In genomic region chr6:136594671-136595070, GRCh38 we compare ENCODE assay signal across 11 cellular contexts. TPM values are rescaled to one million over a fixed set of nuclear protein-coding genes. Genes with fewer than 3 reads are reported as not detected.
DNase-seq lines count a peak whose midpoint lies in the region; ATAC-seq, FAIRE-seq and TF ChIP-seq lines count a peak whose summit lies in the region.
"Had no signal": no experiment of that assay in that cellular context is flagged by ENCODE, and none has a peak within 500 bp of the region (broad histone marks: within the 10 kb centered on the region; RNA-seq: fewer than 3 reads in every experiment).

No MANE protein-coding gene starts in this region.

- peak overlapping the region; percentile 7; the same call in 1 of the 2 replicates for H2BK20ac ChIP-seq in H1 (ENCODE audit: low read length)

- H3K36me3 Mint-ChIP-seq in activated naive CD4-positive, alpha-beta T cell treated with anti-CD3 and anti-CD28 coated beads for 36 hours (ENCODE audit: low read depth) = peaks cover 40% of the 10 kb centered on the region
- H3K36me3 Mint-ChIP-seq in T-cell = peaks cover 64% of the 10 kb centered on the region

- TF ChIP-seq CTCF in H1 (IDR thresholded peaks at IDR 0.05; ENCODE audit: control extremely low read depth in 1 of 3, insufficient read depth in 1 of 3, low read depth in 1 of 3, low read length in 3 of 3) (no peak), stomach (IDR thresholded peaks at IDR 0.05) (no peak), GM13977 (IDR thresholded peaks at IDR 0.05; ENCODE audit: extremely low read depth, insufficient read depth, missing control alignments) (no peak)

- H2BK15ac ChIP-seq in H1 (ENCODE audit: low read length) = no peak overlapping the region

- no peaks in the 10 kb centered on the region; the same call in 1 of the 2 replicates for H3K23me2 ChIP-seq in H1 (ENCODE audit: low read depth, low read length)

- H3K79me2 ChIP-seq in H1 (ENCODE audit: control insufficient read depth in 1 of 2, insufficient read depth in 2 of 2, low read length in 2 of 2) = no peaks in the 10 kb centered on the region
- H3K79me2 ChIP-seq: parathyroid adenoma had no signal

- no peak overlapping the region for H3K18ac ChIP-seq in H1 (ENCODE audit: extremely low read depth, low read length)

- no peak overlapping the region for H2BK120ac ChIP-seq in H1 (replicated peaks; ENCODE audit: low read depth, low read length)

- H3K56ac ChIP-seq in H1 (replicated peaks; ENCODE audit: insufficient read length, low read depth, low read length) = no peak overlapping the region

- no peak overlapping the region for H2AFZ ChIP-seq in H1 (ENCODE audit: low read length)

- no peak for FAIRE-seq in H1 (lab: Jason Lieb, UNC)

- H2AK5ac ChIP-seq in H1 (ENCODE audit: low read depth, low read length) = no peak overlapping the region

- TF ChIP-seq EP300 in H1 (IDR thresholded peaks at IDR 0.05; ENCODE audit: borderline replicate concordance in 1 of 2, low read depth in 2 of 2, low read length in 2 of 2) (no peak), stomach (IDR thresholded peaks at IDR 0.05) (no peak)

- no peak overlapping the region for H3K23ac ChIP-seq in H1 (ENCODE audit: insufficient read length)

- H3K27me3 ChIP-seq in H1 (replicated peaks in 1 of 4; ENCODE audit: control insufficient read depth in 3 of 4, extremely low read depth in 1 of 4, insufficient read depth in 3 of 4, low read length in 3 of 4) (no peaks in the 10 kb centered on the region), stomach (no peaks in the 10 kb centered on the region)

- ATAC-seq in T-cell (replicated peaks in 1 of 4) = no peak

- H3K9me3 ChIP-seq in H1 (ENCODE audit: insufficient read depth in 2 of 2, low read depth in 1 of 2, low read length in 1 of 2) (peaks cover 5% of the 10 kb centered on the region in 2 experiments), stomach (no peaks in the 10 kb centered on the region)

- no peak for TF ChIP-seq RAD21 in H1 (IDR thresholded peaks at IDR 0.05 in 1 of 2, conservative IDR thresholded peaks at IDR 0.05 in 1 of 2; ENCODE audit: low read depth in 2 of 2, low read length in 2 of 2)

- H2BK5ac ChIP-seq in H1 (ENCODE audit: low read depth, low read length) = peak overlapping the region; percentile 26; the same call in 1 of the 2 replicates

- in situ Hi-C loops in GM13977 (cut with MboI; ENCODE audit: low pct_unique_long_range_greater_than_20kb, low sequenced_read_pairs, unreplicated experiment) = no loop called here

- no peak for TF ChIP-seq POLR2A in H1 (IDR thresholded peaks at IDR 0.05; ENCODE audit: control extremely low read depth in 1 of 2, low read depth in 2 of 2, low read length in 2 of 2)
- no peak for TF ChIP-seq POLR2A in stomach (IDR thresholded peaks at IDR 0.05)

- no peak overlapping the region for H4K8ac ChIP-seq in H1 (ENCODE audit: extremely low read depth, insufficient read depth, low read length)

- H3K4me2 ChIP-seq in H1 (ENCODE audit: insufficient read depth in 1 of 2, low read depth in 2 of 2, low read length in 2 of 2) = no peak overlapping the region

- WGBS in H1 (ENCODE audit: extremely low coverage in 1 of 2, insufficient coverage in 1 of 2, insufficient read length in 1 of 2, insufficient replicate concordance in 2 of 2, low coverage in 1 of 2, low lambda C conversion rate in 2 of 2, missing lambda C conversion rate in 1 of 2), 2 experiments = 93% methylated on average over 8 of the region's 8 CpGs; no CpG with 5 or more reads in 1 of the 2 experiments
- 93 to 97% (median 95%) methylated on average over 8 of the region's 8 CpGs for WGBS in stomach, 5 donors

- H4K20me1 ChIP-seq in H1 (replicated peaks in 1 of 2; ENCODE audit: control insufficient read depth in 1 of 2, insufficient read depth in 2 of 2, low read length in 2 of 2) = no peaks in the 10 kb centered on the region

- H3K4me1 Mint-ChIP-seq in activated naive CD4-positive, alpha-beta T cell treated with anti-CD3 and anti-CD28 coated beads for 36 hours (ENCODE audit: low read depth) = peaks cover 19% of the 10 kb centered on the region
- H3K4me1 Mint-ChIP-seq in T-cell = peaks cover 16 to 30% (median 27%) of the 10 kb centered on the region in 3 donors

- H3K4me3 ChIP-seq in H1 (ENCODE audit: extremely low read depth in 1 of 4, insufficient read depth in 2 of 4, low read depth in 3 of 4, low read length in 4 of 4) (no peak overlapping the region), stomach (no peak overlapping the region)

- H3K79me1 ChIP-seq in H1 (ENCODE audit: low read depth, low read length) = no peaks in the 10 kb centered on the region

- H4K91ac ChIP-seq in H1 (replicated peaks; ENCODE audit: insufficient read length, low read length) = peak overlapping the region; percentile 18

- no peak overlapping the region for H4K5ac ChIP-seq in H1 (ENCODE audit: insufficient read length, low read depth, low read length)

- no peak for DNase-seq in activated naive CD4-positive, alpha-beta T cell treated with anti-CD3 and anti-CD28 coated beads for 36 hours
- DNase-seq in activated naive CD4-positive, alpha-beta T cell treated with anti-CD3 and anti-CD28 coated beads, Interleukin-2, amount 50 U/mL, for 16 hours = no peak
- DNase-seq in T-cell (no peak), H1 (ENCODE audit: low read depth in 1 of 2, low spot score in 2 of 2) (no peak), stomach (no peak), GM13977 (ENCODE audit: low spot score) (no peak), HEK293T (ENCODE audit: extremely low spot score) (no peak), SHP77 treated with DMSO at 0.1 percent for 48 hours (lab: John Stamatoyannopoulos, UW) (no peak)
- DNase-seq: NCI-H1694 treated with DMSO at 0.1 percent for 48 hours had no signal

- CTCF ChIA-PET in activated naive CD4-positive, alpha-beta T cell treated with anti-CD3 and anti-CD28 coated beads for 36 hours (lab: Charles Lee) = interaction anchor here (1.5 kb wide), 1 partner anchor 198 kb away, joined by 5 read pairs; the partner anchor contains the start of gene MAP3K5
- CTCF ChIA-PET in T-cell (lab: Charles Lee) = interaction anchor here in 1 of 2 donors (1.3 to 1.5 kb wide), 3 partner anchors 13 to 198 kb away, joined by 3 to 8 read pairs (median 3); partner anchors contain the start of gene MAP3K5
- CTCF ChIA-PET in H1 (lab: Charles Lee; ENCODE audit: partially characterized antibody) = interaction anchor here (1.2 to 2.1 kb wide), 3 partner anchors 9 to 198 kb away, joined by 3 to 5 read pairs (median 4); partner anchors contain the start of gene MAP3K5
- CTCF ChIA-PET in HEK293T (lab: Yijun Ruan, JAX) = no interaction called here

- no peak overlapping the region for H3K4ac ChIP-seq in H1 (replicated peaks; ENCODE audit: insufficient read length, low read depth, low read length)

- peak overlapping the region; percentile 83 for H3K27ac Mint-ChIP-seq in activated naive CD4-positive, alpha-beta T cell treated with anti-CD3 and anti-CD28 coated beads for 36 hours
- peak overlapping the region; percentile 0 to 8 for H3K27ac Mint-ChIP-seq in T-cell

- intact Hi-C loops in activated naive CD4-positive, alpha-beta T cell treated with anti-CD3 and anti-CD28 coated beads for 36 hours (cut with micrococcal nuclease) = loop anchor here (1.0 to 5.0 kb wide), 6 partner anchors 14 to 623 kb away; partner anchors contain the start of genes IFNGR1 and PEX7
- intact Hi-C loops in stomach (cut with DNase I; ENCODE audit: low total_unique reads) = no loop called here

- no peaks in the 10 kb centered on the region for H3K27me3 Mint-ChIP-seq in activated naive CD4-positive, alpha-beta T cell treated with anti-CD3 and anti-CD28 coated beads for 36 hours (ENCODE audit: low read depth)
- H3K27me3 Mint-ChIP-seq in T-cell = no peaks in the 10 kb centered on the region
- H3K27me3 Mint-ChIP-seq: IgD-negative memory B cell had no signal

- no peak overlapping the region; the same call in 1 of the 2 replicates for H2BK12ac ChIP-seq in H1 (ENCODE audit: low read depth, low read length)

- no peaks in the 10 kb centered on the region for H3K9me3 Mint-ChIP-seq in activated naive CD4-positive, alpha-beta T cell treated with anti-CD3 and anti-CD28 coated beads for 36 hours
- H3K9me3 Mint-ChIP-seq in T-cell = no peaks in the 10 kb centered on the region

- H3K27ac ChIP-seq in H1 (ENCODE audit: low read depth, low read length) = no peak overlapping the region
- peak overlapping the region in 3 of 5 donors; percentile 43 to 82 (median 73) for H3K27ac ChIP-seq in stomach
- H3K27ac ChIP-seq: parathyroid adenoma had no signal

- H3K36me3 ChIP-seq in H1 (ENCODE audit: control insufficient read depth in 2 of 4, insufficient read depth in 4 of 4, low read length in 3 of 4) = no peaks in the 10 kb centered on the region
- peaks cover 20 to 71% (median 59%) of the 10 kb centered on the region in 4 donors for H3K36me3 ChIP-seq in stomach

- POLR2A ChIA-PET in T-cell (lab: Charles Lee) (no interaction called here), H1 (lab: Charles Lee; ENCODE audit: partially characterized antibody) (no interaction called here), HEK293T (lab: Yijun Ruan, JAX) (no interaction called here)

- H3K4me3 Mint-ChIP-seq in activated naive CD4-positive, alpha-beta T cell treated with anti-CD3 and anti-CD28 coated beads for 36 hours = no peak overlapping the region
- peak overlapping the region in 1 of 3 donors; percentile 1 for H3K4me3 Mint-ChIP-seq in T-cell

- H3K9ac ChIP-seq in H1 (replicated peaks in 1 of 4; ENCODE audit: extremely low read depth in 1 of 4, low read depth in 3 of 4, low read length in 3 of 4) = no peak overlapping the region
- H3K9ac ChIP-seq: parathyroid adenoma had no signal

- no peak overlapping the region for H3K14ac ChIP-seq in H1 (ENCODE audit: insufficient read length)

- H3K4me1 ChIP-seq in H1 (replicated peaks in 1 of 4; ENCODE audit: control insufficient read depth in 3 of 4, insufficient read depth in 4 of 4, low read length in 3 of 4) (peaks cover 3 to 23% (median 13%) of the 10 kb centered on the region in 4 experiments), stomach (peaks cover 0 to 21% (median 10%) of the 10 kb centered on the region in 4 donors)

TF ChIP-seq in HEK293T, 16 proteins besides CTCF, POLR2A, EP300 and RAD21 (continues in another document):
- TF ChIP-seq FOXK2 (IDR thresholded peaks at IDR 0.05) (no peak), FOXM1 (IDR thresholded peaks at IDR 0.05; ENCODE audit: borderline replicate concordance) (no peak), LEF1 (IDR thresholded peaks at IDR 0.05; ENCODE audit: borderline replicate concordance) (no peak)

RNA-seq across cellular contexts. Expression of gene MAP7, which starts 44.4 kb away (rescaled TPM):
- 1 to 10 TPM; 1.1 to 1.3 TPM for total RNA-seq in activated naive CD4-positive, alpha-beta T cell treated with anti-CD3 and anti-CD28 coated beads for 36 hours
- total RNA-seq in T-cell (under 1 TPM; 0.33 to 0.73 (median 0.57) TPM), stomach (10 to 100 TPM in 3 of 5 donors, 1 to 10 TPM in 2; 2.3 to 28.3 (median 14.5) TPM)
- 66.9 and 67.0 TPM in 2 replicates for total RNA-seq in H1 (2021; fragmentation: NEBNext Ultra II Directional; extraction: Animal tissue kit (Norgen Biotek cat#: 25700))
- polyA plus RNA-seq in H1 (2011; rRNA removed) (13.5 and 15.0 TPM in 2 replicates), stomach (10 to 100 TPM in 1 of 3 donors, 1 to 10 TPM in 2; 7.6 to 11.6 (median 7.8) TPM)
- 20.4 TPM for polyA plus RNA-seq in H1 (2011; cell fraction: cytosol; rRNA removed)
- polyA plus RNA-seq in H1 (2011; cell fraction: nucleus; rRNA removed) = 32.0 TPM
- polyA plus RNA-seq in H1 (2012, experiment 1 of 2) = 41.9 to 51.0 TPM (median 46.3 TPM) in 4 replicates
- polyA plus RNA-seq in H1 (2012, experiment 2 of 2) = 6.3 TPM
- polyA plus RNA-seq in H1 (2013, experiment 1 of 2) = 52.7 TPM
- 52.0 TPM for polyA plus RNA-seq in H1 (2013, experiment 2 of 2)
- polyA minus RNA-seq in H1 (2011; rRNA and poly(A)+ RNA removed) = 17.3 and 17.8 TPM in 2 replicates
- 17.9 TPM for polyA minus RNA-seq in H1 (2011; cell fraction: cytosol; rRNA and poly(A)+ RNA removed)
- 25.5 TPM for polyA minus RNA-seq in H1 (2011; cell fraction: nucleus; rRNA and poly(A)+ RNA removed)
